In genomic region chr1:66563094-66563800, GRCh38 we compare ENCODE assay signal across 10 cellular contexts. TPM values are rescaled to one million over a fixed set of nuclear protein-coding genes. Genes with fewer than 3 reads are reported as not detected.
DNase-seq lines count a peak whose midpoint lies in the region; ATAC-seq and TF ChIP-seq lines count a peak whose summit lies in the region.
"Had no signal": no experiment of that assay in that cellular context is flagged by ENCODE, and none has a peak within 500 bp of the region (broad histone marks: within the 10 kb centered on the region; RNA-seq: fewer than 3 reads in every experiment).

No MANE protein-coding gene starts in this region.

- no peak for TF ChIP-seq EP300 in suprapubic skin (IDR thresholded peaks at IDR 0.05)

- H3K27me3 ChIP-seq in kidney epithelial cell (ENCODE audit: control insufficient read depth, insufficient read depth, low read length) = no peaks in the 10 kb centered on the region
- no peaks in the 10 kb centered on the region for H3K27me3 ChIP-seq in suprapubic skin
- H3K27me3 ChIP-seq: testis had no signal

- no peaks in the 10 kb centered on the region for H3K36me3 Mint-ChIP-seq in T-helper 17 cell (ENCODE audit: low read depth)

- TF ChIP-seq CTCF in choroid plexus epithelial cell (conservative IDR thresholded peaks at IDR 0.05; ENCODE audit: low read depth, low read length) (no peak), kidney epithelial cell (IDR thresholded peaks at IDR 0.05; ENCODE audit: insufficient read depth, low read length, poor library complexity, severe bottlenecking) (no peak), suprapubic skin (IDR thresholded peaks at IDR 0.05) (no peak)

- H3K36me3 ChIP-seq in kidney epithelial cell (ENCODE audit: control insufficient read depth, insufficient read depth, low read length) (no peaks in the 10 kb centered on the region), suprapubic skin (no peaks in the 10 kb centered on the region)

- DNase-seq in HS-5 (ENCODE audit: low read depth) (peak; percentile 87), choroid plexus epithelial cell (ENCODE audit: low read depth) (peak; percentile 97), kidney epithelial cell (ENCODE audit: low read depth) (peak; percentile 83), suprapubic skin (ENCODE audit: low spot score in 2 of 2) (no peak), T-helper 17 cell (no peak), head of caudate nucleus (no peak), HuH-7 (ENCODE audit: low spot score) (no peak)
- DNase-seq: activated gamma-delta T cell, testis had no signal

- ATAC-seq in GM21526 (IDR thresholded peaks at IDR 0.05; ENCODE audit: low FRiP score, unreplicated experiment) = no peak
- no peak for ATAC-seq in T-helper 17 cell

- 36% methylated on average over 6 of the region's 6 CpGs for WGBS in suprapubic skin

- peaks cover 10% of the 10 kb centered on the region for H3K4me1 ChIP-seq in suprapubic skin
- H3K4me1 ChIP-seq: testis had no signal

- no peak overlapping the region for H3K27ac Mint-ChIP-seq in T-helper 17 cell

- H3K9me3 ChIP-seq in suprapubic skin (no peaks in the 10 kb centered on the region), T-helper 17 cell (ENCODE audit: control insufficient read depth, low read length, poor library complexity, severe bottlenecking) (no peaks in the 10 kb centered on the region)
- H3K9me3 ChIP-seq: testis had no signal

- H3K27me3 Mint-ChIP-seq in T-helper 17 cell = peaks cover 52% of the 10 kb centered on the region

- H3K4me3 ChIP-seq in choroid plexus epithelial cell (ENCODE audit: low read depth, low read length) = peak overlapping the region; percentile 4
- no peak overlapping the region for H3K4me3 ChIP-seq in kidney epithelial cell (ENCODE audit: low read depth, low read length)
- H3K4me3 ChIP-seq in suprapubic skin = no peak overlapping the region
- H3K4me3 ChIP-seq: testis had no signal

- H3K4me3 Mint-ChIP-seq in T-helper 17 cell = no peak overlapping the region

- H3K27ac ChIP-seq in suprapubic skin = peak overlapping the region; percentile 56

- intact Hi-C loops in head of caudate nucleus (cut with DNase I) = no loop called here

- H3K4me1 Mint-ChIP-seq in T-helper 17 cell = no peaks in the 10 kb centered on the region

- TF ChIP-seq POLR2A in suprapubic skin (IDR thresholded peaks at IDR 0.05) = no peak

RNA-seq across cellular contexts. Expression of gene SGIP1, which starts 29.3 kb away (rescaled TPM):
- total RNA-seq in kidney epithelial cell (6.9 and 9.4 TPM in 2 replicates), suprapubic skin (1 to 10 TPM in 1 of 4 donors, under 1 TPM in 3; 0.10 to 2.8 (median 0.66) TPM), T-helper 17 cell (under 1 TPM in 1 of 2 donors, not detected in 1; 0.07 TPM)

Comparison
In these comparisons a context has a peak if more than half of its experiments do, and no peak if none do; other contexts are left out.
1. DNase-seq: peak in HS-5 (single experiment), choroid plexus epithelial cell (single experiment) and kidney epithelial cell (single experiment); none in suprapubic skin (0 of 2), T-helper 17 cell (0 of 3), head of caudate nucleus (0 of 42) and HuH-7 (single experiment).